Comparison of ENCODE assay signal across 8 cellular contexts in the genomic region with DNA sequence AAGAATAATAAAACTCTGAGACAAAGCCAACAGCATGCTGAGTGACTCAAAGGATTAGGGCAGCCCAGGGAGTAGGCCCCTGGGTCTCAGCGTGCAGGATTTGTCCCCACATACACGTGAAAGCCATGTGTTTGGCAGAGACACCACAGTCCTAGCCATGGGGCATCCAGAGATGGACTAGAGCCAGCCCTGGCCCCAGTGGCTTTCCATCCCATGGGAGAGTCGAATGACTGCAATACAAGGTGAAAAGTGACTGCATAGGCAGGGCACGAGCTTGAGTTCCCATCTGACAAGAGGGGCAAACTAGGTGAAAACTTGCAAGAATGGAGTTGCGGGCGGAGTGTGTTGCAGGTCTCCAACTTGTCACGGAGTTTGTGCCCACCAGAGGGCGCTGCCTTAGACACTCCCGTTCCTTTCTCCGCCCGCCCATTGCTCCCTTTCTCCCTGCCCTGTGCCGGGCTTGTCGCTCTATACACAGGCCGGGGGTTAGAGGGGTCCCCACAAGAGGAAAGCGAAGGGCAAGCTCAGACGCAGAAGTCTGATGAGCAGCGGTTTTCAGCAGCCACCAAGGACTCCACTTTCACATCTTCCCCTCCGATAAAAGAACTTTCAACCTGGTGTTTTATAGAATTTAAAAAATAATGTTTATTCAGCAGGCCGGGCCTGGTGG. TPM values are rescaled to one million over a fixed set of nuclear protein-coding genes. Genes with fewer than 3 reads are reported as not detected.
DNase-seq lines count a peak whose midpoint lies in the region; ATAC-seq and TF ChIP-seq lines count a peak whose summit lies in the region.

No MANE protein-coding gene starts in this region.

- H3K4me3 ChIP-seq in GM06990 (replicated peaks; ENCODE audit: low read depth, low read length), result no peak overlapping the region
- H3K4me3 ChIP-seq in LNCaP clone FGC (ENCODE audit: low read depth, low read length), result no peak overlapping the region
- H3K4me3 ChIP-seq in ovary, result no peak overlapping the region

- in situ Hi-C loops in SK-MEL-5 (cut with HindIII; ENCODE audit: low pct_unique_long_range_greater_than_20kb, low sequenced_read_pairs), result no loop called here

- H3K27me3 ChIP-seq in GM06990 (replicated peaks; ENCODE audit: control insufficient read depth, insufficient read depth, low read length) (no peaks in the 10 kb centered on the region), ovary (no peaks in the 10 kb centered on the region)

- TF ChIP-seq CTCF in GM06990 (IDR thresholded peaks at IDR 0.05; ENCODE audit: insufficient read depth, low read length, poor library complexity, severe bottlenecking) (peak; percentile 75), LNCaP clone FGC (IDR thresholded peaks at IDR 0.05; ENCODE audit: control insufficient read depth, extremely low read depth, insufficient read depth) (peak; percentile 77), ovary (IDR thresholded peaks at IDR 0.05) (peak in 2 of 3 donors; percentile 74 to 76)

- no peak overlapping the region for H3K27ac ChIP-seq in ovary

- H3K36me3 ChIP-seq in GM06990 (ENCODE audit: control insufficient read depth, insufficient read depth, low read length) (no peaks in the 10 kb centered on the region), ovary (no peaks in the 10 kb centered on the region)

- intact Hi-C loops in ovary (cut with DNase I), result loop anchor here in 3 of 4 donors (5.0 kb wide), 2 partner anchors 110 to 115 kb away; no protein-coding TSS in a partner anchor

- no peak for TF ChIP-seq POLR2A in ovary (IDR thresholded peaks at IDR 0.05)

- no peaks in the 10 kb centered on the region for H3K9me3 ChIP-seq in ovary

- 11 to 14% (median 13%) methylated on average over 19 of the region's 19 CpGs for WGBS in ovary, 3 donors

- TF ChIP-seq EP300 in ovary (IDR thresholded peaks at IDR 0.05), result no peak

- no peak for ATAC-seq in HG02678 (IDR thresholded peaks at IDR 0.05; ENCODE audit: unreplicated experiment)

- peaks cover 10% of the 10 kb centered on the region for H3K4me1 ChIP-seq in ovary (ENCODE audit: insufficient read depth)

- DNase-seq in GM06990 (ENCODE audit: extremely low read depth, insufficient read length), result peak; percentile 47
- DNase-seq in LNCaP clone FGC (ENCODE audit: low read depth), result no peak
- peak; percentile 77 for DNase-seq in SK-MEL-5 (ENCODE audit: low read depth, low spot score)
- DNase-seq in activated gamma-delta T cell treated with anti-CD3 and anti-CD28 coated beads, Interleukin-2, amount 50 U/mL, for 16 hours (ENCODE audit: low read depth), result peak; percentile 39
- DNase-seq in globus pallidus (ENCODE audit: low spot score), result peak; percentile 77
- peak; percentile 74 to 91 (median 86) for DNase-seq in ovary
- DNase-seq in ureter (ENCODE audit: low spot score), result peak; percentile 89

RNA-seq across cellular contexts. Expression of gene TSKU, which starts 24.2 kb away (rescaled TPM):
- 22.2 and 23.5 TPM in 2 replicates for total RNA-seq in SK-MEL-5 (2014; rRNA removed; shearing (Covaris generic))
- 28.4 and 33.1 TPM in 2 replicates for polyA plus RNA-seq in SK-MEL-5 (2015; cell fraction: cytosol; rRNA removed)
- 4.3 and 9.1 TPM in 2 replicates for polyA plus RNA-seq in SK-MEL-5 (2015; cell fraction: nucleus; rRNA removed)
- total RNA-seq in ovary (100 to 1,000 TPM in 1 of 7 donors, 10 to 100 TPM in 6; 19.2 to 114 (median 67.0) TPM), ureter (79.5 TPM)
- polyA plus RNA-seq in ovary, result 10 to 100 TPM; 19.3 to 22.0 TPM

RNA-seq across cellular contexts. Expression of gene ACER3, which starts 53.4 kb away (rescaled TPM):
- total RNA-seq in SK-MEL-5 (2014; rRNA removed; shearing (Covaris generic)), result 8.2 and 11.0 TPM in 2 replicates
- polyA plus RNA-seq in SK-MEL-5 (2015; cell fraction: cytosol; rRNA removed), result 5.8 and 13.2 TPM in 2 replicates
- 5.7 and 14.6 TPM in 2 replicates for polyA plus RNA-seq in SK-MEL-5 (2015; cell fraction: nucleus; rRNA removed)
- total RNA-seq in ovary (10 to 100 TPM in 3 of 7 donors, 1 to 10 TPM in 4; 3.5 to 20.7 (median 8.4) TPM), ureter (33.4 TPM)
- polyA plus RNA-seq in ovary, result 1 to 10 TPM; 2.4 to 8.8 TPM
